17 cellular contexts compared by ENCODE assay signal in genomic region chr2:160510617-160511016, GRCh38. TPM values are rescaled to one million over a fixed set of nuclear protein-coding genes. Genes with fewer than 3 reads are reported as not detected.
DNase-seq lines count a peak whose midpoint lies in the region; ATAC-seq and TF ChIP-seq lines count a peak whose summit lies in the region.
"Had no signal": no experiment of that assay in that cellular context is flagged by ENCODE, and none has a peak within 500 bp of the region (broad histone marks: within the 10 kb centered on the region; RNA-seq: fewer than 3 reads in every experiment).

No MANE protein-coding gene starts in this region.

- intact Hi-C loops in right lobe of liver (cut with DNase I) = no loop called here

- peaks cover 13% of the 10 kb centered on the region for H3K4me1 Mint-ChIP-seq in mesothelial cell of epicardium
- H3K4me1 Mint-ChIP-seq: activated B cell treated with CpG ODN at 0.5 μM for 24 hours had no signal

- no peak for TF ChIP-seq CTCF in fibroblast of pulmonary artery (IDR thresholded peaks at IDR 0.05; ENCODE audit: low read length, missing control alignments)
- no peak for TF ChIP-seq CTCF in mesothelial cell of epicardium (IDR thresholded peaks at IDR 0.05; ENCODE audit: unreplicated experiment)
- TF ChIP-seq CTCF in right lobe of liver (IDR thresholded peaks at IDR 0.05) = no peak

- no peaks in the 10 kb centered on the region for H3K79me1 ChIP-seq in neuronal stem cell (ENCODE audit: low read depth, low read length)

- H4K91ac ChIP-seq in neuronal stem cell (ENCODE audit: low read depth, low read length, poor library complexity) = no peak overlapping the region

- no CpG with 5 or more reads among the region's 2 CpGs for WGBS in neuronal stem cell (ENCODE audit: extremely low coverage in 2 of 2, insufficient read length in 2 of 2, insufficient replicate concordance in 1 of 2), 2 donors
- 57% methylated on average over 2 of the region's 2 CpGs for WGBS in right lobe of liver (ENCODE audit: insufficient coverage, low coverage, low lambda C conversion rate, missing lambda C conversion rate)

- no peak overlapping the region for H3K4me3 ChIP-seq in fibroblast of pulmonary artery (replicated peaks; ENCODE audit: low read depth, low read length)
- H3K4me3 ChIP-seq in neuronal stem cell (ENCODE audit: low read length in 2 of 2) = no peak overlapping the region
- no peak overlapping the region for H3K4me3 ChIP-seq in right lobe of liver
- H3K4me3 ChIP-seq: adrenal gland had no signal

- no peak for ATAC-seq in right lobe of liver

- H3K27ac ChIP-seq in neuronal stem cell (replicated peaks; ENCODE audit: low read length) (no peak overlapping the region), right lobe of liver (no peak overlapping the region)

- no peaks in the 10 kb centered on the region for H3K9me3 ChIP-seq in neuronal stem cell (replicated peaks in 1 of 2; ENCODE audit: control insufficient read depth in 2 of 2, insufficient read depth in 1 of 2, low read depth in 1 of 2, low read length in 2 of 2)
- H3K9me3 ChIP-seq in right lobe of liver = no peaks in the 10 kb centered on the region
- H3K9me3 ChIP-seq: adrenal gland had no signal

- no peaks in the 10 kb centered on the region for H3K27me3 Mint-ChIP-seq in mesothelial cell of epicardium (ENCODE audit: low read depth)
- H3K27me3 Mint-ChIP-seq: activated T-helper 17 cell treated with anti-CD3 and anti-CD28 coated beads, Interleukin-2, amount 50 U/mL, for 72 hours had no signal

- H3K9ac ChIP-seq in neuronal stem cell (ENCODE audit: low read depth, low read length, poor library complexity) = no peak overlapping the region

- H3K36me3 ChIP-seq in neuronal stem cell (replicated peaks in 1 of 2; ENCODE audit: control insufficient read depth in 2 of 2, insufficient read depth in 2 of 2, low read length in 2 of 2) = no peaks in the 10 kb centered on the region
- H3K36me3 ChIP-seq in right lobe of liver = no peaks in the 10 kb centered on the region
- H3K36me3 ChIP-seq: adrenal gland had no signal

- H3K4me2 ChIP-seq in neuronal stem cell (ENCODE audit: insufficient read depth, low read length, poor library complexity, severe bottlenecking) = no peak overlapping the region

- H3K27ac Mint-ChIP-seq in mesothelial cell of epicardium = peak overlapping the region; percentile 7
- H3K27ac Mint-ChIP-seq: activated B cell treated with CpG ODN at 0.5 μM for 24 hours; activated T-helper 17 cell treated with anti-CD3 and anti-CD28 coated beads, Interleukin-2, amount 50 U/mL, for 72 hours; memory B cell had no signal

- H2AFZ ChIP-seq in neuronal stem cell (ENCODE audit: low read length) = no peak overlapping the region

- no peak for TF ChIP-seq POLR2A in right lobe of liver (IDR thresholded peaks at IDR 0.05)

- DNase-seq in ELF-1 (ENCODE audit: low read depth, low spot score) (peak; percentile 74), NCI-H226 (peak; percentile 17), fibroblast of pulmonary artery (ENCODE audit: low read depth) (peak; percentile 64), mesothelial cell of epicardium (ENCODE audit: low spot score in 2 of 2, unreplicated experiment in 2 of 2) (no peak), neuronal stem cell (ENCODE audit: low spot score) (no peak), NCI-H82 treated with DMSO at 0.1 percent for 48 hours (lab: John Stamatoyannopoulos, UW; ENCODE audit: unreplicated experiment) (no peak), right lobe of liver (no peak)
- DNase-seq in activated effector memory CD4-positive, alpha-beta T cell treated with anti-CD3 and anti-CD28 coated beads, Interleukin-2, amount 50 U/mL, for 16 hours = no peak
- DNase-seq: activated B cell treated with CpG ODN at 0.5 μM for 24 hours; H7; NCI-H2029; NCI-H774; nephron progenitor cell; stimulated activated CD4-positive, alpha-beta T cell treated with anti-CD3 and anti-CD28 coated beads, Interleukin-2, amount 100 ng/mL, for 24 hours had no signal

- H3K36me3 Mint-ChIP-seq in mesothelial cell of epicardium = no peaks in the 10 kb centered on the region
- H3K36me3 Mint-ChIP-seq: memory B cell had no signal

- H3K14ac ChIP-seq in neuronal stem cell (ENCODE audit: low read length) = no peak overlapping the region

- no peak overlapping the region for H4K8ac ChIP-seq in neuronal stem cell (ENCODE audit: low read depth, low read length)

- H2BK15ac ChIP-seq in neuronal stem cell (ENCODE audit: low read length) = no peak overlapping the region

- no peak overlapping the region for H2BK5ac ChIP-seq in neuronal stem cell (ENCODE audit: low read length)

- H2AK5ac ChIP-seq in neuronal stem cell (ENCODE audit: low read depth, low read length) = no peak overlapping the region

- no peak overlapping the region for H2BK12ac ChIP-seq in neuronal stem cell (ENCODE audit: low read length)

- no peaks in the 10 kb centered on the region for H3K9me3 Mint-ChIP-seq in mesothelial cell of epicardium
- H3K9me3 Mint-ChIP-seq: activated B cell treated with CpG ODN at 0.5 μM for 24 hours; activated T-helper 17 cell treated with anti-CD3 and anti-CD28 coated beads, Interleukin-2, amount 50 U/mL, for 72 hours; memory B cell; nephron progenitor cell had no signal

- H3K4me3 Mint-ChIP-seq in mesothelial cell of epicardium = no peak overlapping the region
- H3K4me3 Mint-ChIP-seq: activated B cell treated with CpG ODN at 0.5 μM for 24 hours; activated T-helper 17 cell treated with anti-CD3 and anti-CD28 coated beads, Interleukin-2, amount 50 U/mL, for 72 hours; memory B cell; nephron progenitor cell had no signal

- H3K27me3 ChIP-seq in neuronal stem cell (ENCODE audit: control insufficient read depth in 3 of 3, insufficient read depth in 3 of 3, low read depth in 1 of 3, low read length in 3 of 3) (no peaks in the 10 kb centered on the region), right lobe of liver (no peaks in the 10 kb centered on the region)
- H3K27me3 ChIP-seq: adrenal gland had no signal

- H3K4ac ChIP-seq in neuronal stem cell (ENCODE audit: low read length) = no peak overlapping the region

- H3K18ac ChIP-seq in neuronal stem cell (ENCODE audit: low read length) = no peak overlapping the region

- no peak overlapping the region for H3K23ac ChIP-seq in neuronal stem cell (ENCODE audit: low read depth, low read length, poor library complexity)

- no peak overlapping the region for H2BK120ac ChIP-seq in neuronal stem cell (ENCODE audit: low read depth, low read length)

- H3K4me1 ChIP-seq in neuronal stem cell (ENCODE audit: control insufficient read depth in 2 of 2, insufficient read depth in 1 of 2, low read depth in 1 of 2, low read length in 2 of 2) = no peaks in the 10 kb centered on the region
- no peaks in the 10 kb centered on the region for H3K4me1 ChIP-seq in right lobe of liver
- H3K4me1 ChIP-seq: adrenal gland had no signal

RNA-seq across cellular contexts. Expression of gene RBMS1, which starts 17.0 kb away (rescaled TPM):
- total RNA-seq in mesothelial cell of epicardium = 124 to 128 TPM (median 125 TPM) in 3 replicates
- polyA plus RNA-seq in neuronal stem cell (2013, experiment 1 of 2) = 95.0 TPM
- 105 TPM for polyA plus RNA-seq in neuronal stem cell (2013, experiment 2 of 2)
- total RNA-seq in right lobe of liver = 10 to 100 TPM in 4 of 6 experiments, 1 to 10 TPM in 2; 8.5 to 21.4 (median 14.3) TPM

Comparison
In these comparisons a context has a peak if more than half of its experiments do, and no peak if none do; other contexts are left out.
1. DNase-seq: peak in ELF-1 (single experiment), NCI-H226 (single experiment) and fibroblast of pulmonary artery (single experiment); none in mesothelial cell of epicardium (0 of 2), activated effector memory CD4-positive, alpha-beta T cell treated with anti-CD3 and anti-CD28 coated beads, Interleukin-2, amount 50 U/mL, for 16 hours (single experiment), neuronal stem cell (single experiment), NCI-H82 treated with DMSO at 0.1 percent for 48 hours (single experiment) and right lobe of liver (0 of 3).